ENCODE assay signal across 9 cellular contexts in the genomic region with DNA sequence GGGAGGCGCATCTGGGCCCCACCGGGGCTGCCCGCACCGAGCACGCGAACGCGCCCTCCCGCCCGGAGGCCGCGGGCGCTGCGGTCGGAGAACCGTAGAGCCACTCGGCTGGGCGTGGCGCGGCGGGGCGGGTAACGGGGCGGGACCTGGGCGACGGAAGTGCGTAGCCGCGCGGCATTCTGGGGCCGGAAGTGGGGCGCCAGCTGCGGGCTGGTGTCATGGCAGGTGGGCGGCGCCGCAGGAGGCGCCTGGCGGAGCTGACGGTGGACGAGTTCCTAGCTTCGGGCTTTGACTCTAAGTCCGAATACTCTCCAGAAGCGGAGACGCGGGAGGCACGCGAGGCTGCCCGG. TPM values are rescaled to one million over a fixed set of nuclear protein-coding genes. Genes with fewer than 3 reads are reported as not detected.
A peak's percentile ranks its signal among the peaks of the same experiment; 100 is the strongest.
DNase-seq lines count a peak whose midpoint lies in the region; ATAC-seq and TF ChIP-seq lines count a peak whose summit lies in the region.
"Not testable (repeated sequence)": the region's sequence is repeated elsewhere in the genome, so short reads cannot be mapped to it uniquely, and the experiment has no call there.
"Had no signal": no experiment of that assay in that cellular context is flagged by ENCODE, and none has a peak within 500 bp of the region (broad histone marks: within the 10 kb centered on the region; RNA-seq: fewer than 3 reads in every experiment).

No MANE protein-coding gene starts in this region.

- ATAC-seq in GM19023 (IDR thresholded peaks at IDR 0.05; ENCODE audit: unreplicated experiment) (peak; percentile 89), upper lobe of right lung (peak; percentile 51)

- intact Hi-C loops in activated CD4-positive, alpha-beta memory T cell treated with anti-CD3 and anti-CD28 coated beads for 36 hours (cut with micrococcal nuclease); sigmoid colon (cut with DNase I); upper lobe of right lung (cut with DNase I): not testable (repeated sequence)

- H3K9me3 Mint-ChIP-seq in activated CD4-positive, alpha-beta memory T cell treated with anti-CD3 and anti-CD28 coated beads for 36 hours: not testable (repeated sequence)

- not testable (repeated sequence) for H3K9me3 ChIP-seq in fibroblast of lung (ENCODE audit: control insufficient read depth, insufficient read depth, low read depth, low read length); sigmoid colon; upper lobe of right lung

- DNase-seq in RWPE1 (ENCODE audit: low spot score): peak; percentile 76
- peak; percentile 33 for DNase-seq in activated CD4-positive, alpha-beta memory T cell treated with anti-CD3 and anti-CD28 coated beads for 36 hours
- DNase-seq in amniotic epithelial cell (ENCODE audit: low read depth): peak; percentile 63
- DNase-seq in fibroblast of lung (ENCODE audit: low read depth in 2 of 2): peak; percentile 11 to 69
- peak; percentile 62 for DNase-seq in left kidney (ENCODE audit: low read depth, low spot score)
- DNase-seq in sigmoid colon, upper lobe of right lung: not testable (repeated sequence)

- not testable (repeated sequence) for H3K4me2 ChIP-seq in fibroblast of lung (ENCODE audit: extremely low read depth, insufficient read depth, low read length)

- H3K27ac Mint-ChIP-seq in activated CD4-positive, alpha-beta memory T cell treated with anti-CD3 and anti-CD28 coated beads for 36 hours: not testable (repeated sequence)

- H3K4me3 ChIP-seq in fibroblast of lung (replicated peaks in 1 of 4; ENCODE audit: control extremely low read depth in 1 of 4, insufficient read depth in 1 of 4, low read depth in 3 of 4, low read length in 4 of 4) (peak overlapping the region in 2 of 4 experiments; percentile 51 to 53), sigmoid colon (peak overlapping the region in 3 of 4 donors; percentile 14 to 39 (median 15))
- not testable (repeated sequence) for H3K4me3 ChIP-seq in upper lobe of right lung

- TF ChIP-seq POLR2A in sigmoid colon (IDR thresholded peaks at IDR 0.05): not testable (repeated sequence)

- not testable (repeated sequence) for TF ChIP-seq EP300 in sigmoid colon (IDR thresholded peaks at IDR 0.05)

- H3K36me3 ChIP-seq in fibroblast of lung (ENCODE audit: control insufficient read depth, insufficient read depth, low read length); sigmoid colon; upper lobe of right lung: not testable (repeated sequence)

- H3K4me3 Mint-ChIP-seq in activated CD4-positive, alpha-beta memory T cell treated with anti-CD3 and anti-CD28 coated beads for 36 hours: not testable (repeated sequence)

- not testable (repeated sequence) for H3K9ac ChIP-seq in fibroblast of lung (ENCODE audit: insufficient read depth, low read length)

- CTCF ChIA-PET in RWPE1 (lab: Yijun Ruan, JAX): interaction anchor here (0.6 kb wide), 1 partner anchor 66 kb away, joined by 4 read pairs; no protein-coding TSS in a partner anchor
- CTCF ChIA-PET in activated CD4-positive, alpha-beta memory T cell treated with anti-CD3 and anti-CD28 coated beads for 36 hours (lab: Charles Lee): not testable (repeated sequence)

- not testable (repeated sequence) for H3K79me2 ChIP-seq in fibroblast of lung (ENCODE audit: control insufficient read depth, insufficient read depth, low read length)

- not testable (repeated sequence) for H3K4me1 ChIP-seq in fibroblast of lung (ENCODE audit: control insufficient read depth, extremely low read depth, insufficient read depth, low read length); sigmoid colon; upper lobe of right lung

- H2AFZ ChIP-seq in fibroblast of lung (ENCODE audit: low read length): not testable (repeated sequence)

- H3K36me3 Mint-ChIP-seq in activated CD4-positive, alpha-beta memory T cell treated with anti-CD3 and anti-CD28 coated beads for 36 hours: not testable (repeated sequence)

- H3K27me3 Mint-ChIP-seq in activated CD4-positive, alpha-beta memory T cell treated with anti-CD3 and anti-CD28 coated beads for 36 hours: not testable (repeated sequence)

- WGBS in sigmoid colon, 2 donors: 47 to 64% methylated on average over 48 of the region's 48 CpGs

- not testable (repeated sequence) for H3K4me1 Mint-ChIP-seq in activated CD4-positive, alpha-beta memory T cell treated with anti-CD3 and anti-CD28 coated beads for 36 hours (ENCODE audit: low read depth)

- H3K27me3 ChIP-seq in fibroblast of lung (ENCODE audit: control insufficient read depth, insufficient read depth, low read length); sigmoid colon; upper lobe of right lung: not testable (repeated sequence)

- peak overlapping the region; percentile 50 for H3K27ac ChIP-seq in RWPE1
- not testable (repeated sequence) for H3K27ac ChIP-seq in fibroblast of lung (ENCODE audit: insufficient read depth, low read length); sigmoid colon; upper lobe of right lung

- H4K20me1 ChIP-seq in fibroblast of lung (ENCODE audit: control insufficient read depth, extremely low read depth, insufficient read depth, low read length): not testable (repeated sequence)

- not testable (repeated sequence) for TF ChIP-seq CTCF in RWPE1 (conservative IDR thresholded peaks at IDR 0.05; ENCODE audit: low read depth); fibroblast of lung (conservative IDR thresholded peaks at IDR 0.05 in 1 of 2, IDR thresholded peaks at IDR 0.05 in 1 of 2; ENCODE audit: low read depth in 1 of 2, low read length in 2 of 2); sigmoid colon (IDR thresholded peaks at IDR 0.05); upper lobe of right lung (IDR thresholded peaks at IDR 0.05)

- POLR2A ChIA-PET in RWPE1 (lab: Yijun Ruan, JAX; ENCODE audit: low non-redundant PET): interaction anchor here (0.6 kb wide), 1 partner anchor 24 kb away, joined by 4 read pairs; no protein-coding TSS in a partner anchor
- POLR2A ChIA-PET in activated CD4-positive, alpha-beta memory T cell treated with anti-CD3 and anti-CD28 coated beads for 36 hours (lab: Charles Lee): not testable (repeated sequence)

RNA-seq across cellular contexts. Expression of a gene that starts 30.9 kb away (rescaled TPM):
- not detected for total RNA-seq in activated CD4-positive, alpha-beta memory T cell treated with anti-CD3 and anti-CD28 coated beads for 36 hours
- total RNA-seq in fibroblast of lung: not detected in 2 replicates
- polyA plus RNA-seq in fibroblast of lung: not detected in 2 replicates
- polyA plus RNA-seq in fibroblast of lung (2012): not detected in 2 replicates
- polyA minus RNA-seq in fibroblast of lung (ENCODE audit: low replicate concordance): not detected in 2 replicates
- total RNA-seq in sigmoid colon: not detected
- under 1 TPM in 1 of 3 donors, not detected in 2; 0.09 TPM for polyA plus RNA-seq in sigmoid colon
- not detected for total RNA-seq in upper lobe of right lung
- total RNA-seq: cardiac muscle cell had no signal
- polyA plus RNA-seq: cardiac muscle cell had no signal

RNA-seq across cellular contexts. Expression of a gene that starts 47.1 kb away (rescaled TPM):
- 100 to 1,000 TPM; 388 to 401 TPM for total RNA-seq in activated CD4-positive, alpha-beta memory T cell treated with anti-CD3 and anti-CD28 coated beads for 36 hours
- total RNA-seq in fibroblast of lung (134 and 254 TPM in 2 replicates), sigmoid colon (100 to 1,000 TPM in 3 of 4 donors, 10 to 100 TPM in 1; 97.8 to 187 (median 162) TPM), upper lobe of right lung (128 TPM)
- polyA plus RNA-seq in fibroblast of lung (47.7 and 54.0 TPM in 2 replicates), sigmoid colon (100 to 1,000 TPM; 152 to 259 (median 215) TPM)
- polyA plus RNA-seq in fibroblast of lung (2012): 229 and 313 TPM in 2 replicates
- 5.1 and 11.6 TPM in 2 replicates for polyA minus RNA-seq in fibroblast of lung (ENCODE audit: low replicate concordance)

RNA-seq across cellular contexts. Expression of a gene that starts 47.7 kb away (rescaled TPM):
- total RNA-seq in activated CD4-positive, alpha-beta memory T cell treated with anti-CD3 and anti-CD28 coated beads for 36 hours: 10 to 100 TPM; 65.8 to 69.4 TPM
- total RNA-seq in fibroblast of lung (7.7 and 11.2 TPM in 2 replicates), sigmoid colon (10 to 100 TPM; 18.1 to 47.9 (median 26.2) TPM), upper lobe of right lung (41.4 TPM)
- polyA plus RNA-seq in fibroblast of lung (22.3 and 41.3 TPM in 2 replicates), sigmoid colon (10 to 100 TPM; 12.3 to 42.7 (median 15.6) TPM)
- polyA plus RNA-seq in fibroblast of lung (2012): 30.3 and 45.8 TPM in 2 replicates
- 56.4 and 96.8 TPM in 2 replicates for polyA minus RNA-seq in fibroblast of lung (ENCODE audit: low replicate concordance)
